ENCODE assay signal across 1 cellular context in genomic region chr17:34254651-34255380, GRCh38.
A peak's percentile ranks its signal among the peaks of the same experiment; 100 is the strongest.
TF ChIP-seq lines count a peak whose summit lies in the region.

TSS of gene CCL2 (plus strand) at chr17:34255285. CDS start at chr17:34255350, 65 bp downstream.

TF ChIP-seq in HEK293, 187 proteins besides CTCF, POLR2A, EP300 and RAD21 (continued from another document and continues in another):
- TF ChIP-seq PRDM10 (tag by site-specific recombination; IDR thresholded peaks at IDR 0.05) (peak; percentile 89), ZNF548 (tag by site-specific recombination; IDR thresholded peaks at IDR 0.05) (no peak), MZF1 (tag by site-specific recombination; IDR thresholded peaks at IDR 0.05; ENCODE audit: borderline replicate concordance) (no peak), GLI2 (tag by site-specific recombination; IDR thresholded peaks at IDR 0.05; ENCODE audit: borderline replicate concordance, low read depth) (no peak), IKZF3 (tag by site-specific recombination; IDR thresholded peaks at IDR 0.05) (no peak), ZNF488 (tag by site-specific recombination; IDR thresholded peaks at IDR 0.05) (no peak), ZNF223 (tag by site-specific recombination; IDR thresholded peaks at IDR 0.05) (no peak), ZNF132 (tag by site-specific recombination; IDR thresholded peaks at IDR 0.05; ENCODE audit: borderline replicate concordance) (no peak), ZNF514 (tag by site-specific recombination; IDR thresholded peaks at IDR 0.05) (no peak), MYNN (tag by site-specific recombination; IDR thresholded peaks at IDR 0.05; ENCODE audit: borderline replicate concordance) (no peak), ZNF350 (tag by site-specific recombination; IDR thresholded peaks at IDR 0.05) (no peak), ZNF211 (tag by site-specific recombination; IDR thresholded peaks at IDR 0.05; ENCODE audit: low read depth) (no peak), ZIC2 (tag by site-specific recombination; IDR thresholded peaks at IDR 0.05) (peak; percentile 66), ZNF10 (tag by site-specific recombination; IDR thresholded peaks at IDR 0.05) (no peak), ZNF292 (tag by site-specific recombination; IDR thresholded peaks at IDR 0.05; ENCODE audit: borderline replicate concordance, low read depth) (no peak), ZNF221 (tag by site-specific recombination; IDR thresholded peaks at IDR 0.05; ENCODE audit: borderline replicate concordance) (no peak), PRDM1 (tag by site-specific recombination; IDR thresholded peaks at IDR 0.05) (peak; percentile 68), ZNF16 (tag by site-specific recombination; IDR thresholded peaks at IDR 0.05; ENCODE audit: low read depth) (no peak), ZNF530 (tag by site-specific recombination; IDR thresholded peaks at IDR 0.05; ENCODE audit: low read depth) (no peak), ZBTB8A (tag by site-specific recombination; IDR thresholded peaks at IDR 0.05) (no peak), ZSCAN30 (tag by site-specific recombination; IDR thresholded peaks at IDR 0.05) (no peak), ZNF404 (tag by site-specific recombination; IDR thresholded peaks at IDR 0.05) (no peak), INSM2 (tag by site-specific recombination; IDR thresholded peaks at IDR 0.05) (no peak), ZNF302 (tag by site-specific recombination; IDR thresholded peaks at IDR 0.05; ENCODE audit: low read depth) (no peak), PRDM4 (tag by site-specific recombination; IDR thresholded peaks at IDR 0.05) (no peak), YY1 (tag by site-specific recombination; IDR thresholded peaks at IDR 0.05) (no peak), ZBTB44 (tag by site-specific recombination; IDR thresholded peaks at IDR 0.05) (0 out of 2 replicates have a peak, but pooled peaks have one; percentile 9), ZNF768 (tag by site-specific recombination; IDR thresholded peaks at IDR 0.05) (no peak), ZNF48 (tag by site-specific recombination; IDR thresholded peaks at IDR 0.05) (no peak), ZNF248 (tag by site-specific recombination; IDR thresholded peaks at IDR 0.05) (no peak), ZNF529 (tag by site-specific recombination; IDR thresholded peaks at IDR 0.05; ENCODE audit: insufficient replicate concordance) (no peak), ZNF148 (tag by site-specific recombination; IDR thresholded peaks at IDR 0.05; ENCODE audit: borderline replicate concordance) (no peak), GLI4 (tag by site-specific recombination; IDR thresholded peaks at IDR 0.05) (no peak), ZNF560 (tag by site-specific recombination; IDR thresholded peaks at IDR 0.05; ENCODE audit: borderline replicate concordance) (no peak), ZNF629 (tag by site-specific recombination; IDR thresholded peaks at IDR 0.05) (no peak), KLF1 (tag by site-specific recombination; IDR thresholded peaks at IDR 0.05) (no peak), ZNF394 (tag by site-specific recombination; IDR thresholded peaks at IDR 0.05; ENCODE audit: borderline replicate concordance) (no peak), ZNF660 (tag by site-specific recombination; IDR thresholded peaks at IDR 0.05) (no peak), ZNF416 (tag by site-specific recombination; IDR thresholded peaks at IDR 0.05) (no peak), SCRT1 (tag by site-specific recombination; IDR thresholded peaks at IDR 0.05; ENCODE audit: borderline replicate concordance) (no peak), ZNF280C (tag by site-specific recombination; IDR thresholded peaks at IDR 0.05) (no peak), BCL11A (tag by site-specific recombination; IDR thresholded peaks at IDR 0.05; ENCODE audit: low read depth) (no peak), RBAK (tag by site-specific recombination; IDR thresholded peaks at IDR 0.05) (no peak), ZNF639 (tag by site-specific recombination; IDR thresholded peaks at IDR 0.05) (no peak), ZSCAN18 (tag by site-specific recombination; IDR thresholded peaks at IDR 0.05) (no peak), ZNF426 (tag by site-specific recombination; IDR thresholded peaks at IDR 0.05) (no peak), KLF8 (tag by site-specific recombination; IDR thresholded peaks at IDR 0.05) (no peak), ZNF366 (tag by site-specific recombination; conservative IDR thresholded peaks at IDR 0.05) (no peak), ZNF239 (tag by site-specific recombination; IDR thresholded peaks at IDR 0.05) (no peak), ZNF843 (tag by site-specific recombination; IDR thresholded peaks at IDR 0.05) (no peak), ZNF837 (tag by site-specific recombination; IDR thresholded peaks at IDR 0.05) (no peak), ZNF114 (tag by site-specific recombination; IDR thresholded peaks at IDR 0.05) (no peak), SP3 (tag by site-specific recombination; IDR thresholded peaks at IDR 0.05) (no peak; the same call in 1 of the 2 replicates)
